Comparison of ENCODE assay signal across 12 cellular contexts in the genomic region with DNA sequence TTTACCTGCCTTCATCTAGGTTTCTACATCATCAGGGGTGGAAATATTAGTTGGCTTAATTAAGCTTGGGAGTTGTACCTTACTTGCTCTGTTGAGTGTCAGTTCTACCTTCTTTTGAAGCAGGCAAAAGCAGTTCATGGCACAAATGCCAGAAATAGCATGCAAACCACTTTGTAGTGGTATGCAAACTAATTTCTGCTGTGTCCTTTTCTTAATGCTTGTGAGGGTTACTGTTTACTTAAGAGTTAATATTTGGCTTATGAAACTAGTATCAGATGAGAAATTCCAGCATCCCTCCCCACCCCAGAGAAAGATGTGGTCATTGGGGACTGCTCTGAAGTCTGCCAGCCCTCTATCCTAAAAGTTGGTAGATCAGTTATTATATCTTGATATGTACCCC. TPM values are rescaled to one million over a fixed set of nuclear protein-coding genes. Genes with fewer than 3 reads are reported as not detected.
DNase-seq lines count a peak whose midpoint lies in the region; ATAC-seq and TF ChIP-seq lines count a peak whose summit lies in the region.
"Had no signal": no experiment of that assay in that cellular context is flagged by ENCODE, and none has a peak within 500 bp of the region (broad histone marks: within the 10 kb centered on the region; RNA-seq: fewer than 3 reads in every experiment).

No MANE protein-coding gene starts in this region.

- H3K9me3 Mint-ChIP-seq in progenitor cell of endocrine pancreas (ENCODE audit: low read depth) = no peaks in the 10 kb centered on the region
- H3K9me3 Mint-ChIP-seq: activated naive CD8-positive, alpha-beta T cell treated with anti-CD3 and anti-CD28 coated beads for 36 hours had no signal

- DNase-seq in kidney tubule cell (ENCODE audit: low spot score) = peak; percentile 63
- DNase-seq in dedifferentiated amniotic fluid mesenchymal stem cell (ENCODE audit: extremely low spot score) = no peak
- DNase-seq in progenitor cell of endocrine pancreas (ENCODE audit: low spot score, unreplicated experiment) = no peak
- no peak for DNase-seq in NCI-H748 treated with DMSO at 0.1 percent for 48 hours (lab: John Stamatoyannopoulos, UW)
- DNase-seq: activated naive CD8-positive, alpha-beta T cell treated with anti-CD3 and anti-CD28 coated beads for 36 hours; midbrain; NCI-H1930; stimulated activated naive CD4-positive, alpha-beta T cell had no signal

- no peak overlapping the region for H3K4me3 Mint-ChIP-seq in progenitor cell of endocrine pancreas (ENCODE audit: low read depth)
- H3K4me3 Mint-ChIP-seq: activated naive CD8-positive, alpha-beta T cell treated with anti-CD3 and anti-CD28 coated beads for 36 hours had no signal

- H3K27me3 Mint-ChIP-seq in progenitor cell of endocrine pancreas = no peaks in the 10 kb centered on the region
- H3K27me3 Mint-ChIP-seq: activated naive CD8-positive, alpha-beta T cell treated with anti-CD3 and anti-CD28 coated beads for 36 hours had no signal

- no peaks in the 10 kb centered on the region for H3K36me3 Mint-ChIP-seq in progenitor cell of endocrine pancreas (ENCODE audit: insufficient read depth)

- H3K4me1 Mint-ChIP-seq in progenitor cell of endocrine pancreas (ENCODE audit: low read depth) = peaks cover 26% of the 10 kb centered on the region

- H3K27ac Mint-ChIP-seq in progenitor cell of endocrine pancreas = no peak overlapping the region
- H3K27ac Mint-ChIP-seq: activated naive CD8-positive, alpha-beta T cell treated with anti-CD3 and anti-CD28 coated beads for 36 hours had no signal

- no peak for TF ChIP-seq CTCF in progenitor cell of endocrine pancreas (IDR thresholded peaks at IDR 0.05; ENCODE audit: unreplicated experiment)

- ATAC-seq in GM18498 (IDR thresholded peaks at IDR 0.05; ENCODE audit: unreplicated experiment) (peak; percentile 61), GM21526 (IDR thresholded peaks at IDR 0.05; ENCODE audit: low FRiP score, unreplicated experiment) (peak; percentile 45), HG03571 (IDR thresholded peaks at IDR 0.05; ENCODE audit: unreplicated experiment) (peak; percentile 48), HG03097 (IDR thresholded peaks at IDR 0.05; ENCODE audit: low FRiP score, unreplicated experiment) (no peak)

RNA-seq across cellular contexts. Expression of gene ATP2C1, which starts 7.1 kb away (rescaled TPM):
- 82.7 and 83.5 TPM in 2 replicates for total RNA-seq in progenitor cell of endocrine pancreas
